Comparison of ENCODE assay signal across 19 cellular contexts in the genomic region with DNA sequence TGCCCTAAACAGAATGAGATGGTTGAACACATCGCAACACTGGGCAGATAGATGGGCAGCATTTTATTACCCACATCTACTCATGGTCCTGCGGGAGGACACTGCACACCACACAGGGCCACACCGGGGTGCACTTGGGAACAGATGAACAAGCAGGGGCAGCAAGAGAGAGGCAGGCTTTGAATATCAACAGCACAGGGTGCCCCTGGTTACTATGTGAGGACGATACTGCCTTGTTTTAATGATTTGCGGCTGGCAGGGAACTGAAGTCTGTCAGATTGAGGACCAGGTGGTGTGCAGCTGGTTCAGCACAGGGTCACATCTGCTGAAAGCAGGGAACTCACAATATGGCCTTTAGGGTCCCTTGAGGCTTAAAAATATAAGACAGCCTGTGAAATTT.
A peak's percentile ranks its signal among the peaks of the same experiment; 100 is the strongest.
DNase-seq lines count a peak whose midpoint lies in the region; ATAC-seq and TF ChIP-seq lines count a peak whose summit lies in the region.
"Had no signal": no experiment of that assay in that cellular context is flagged by ENCODE, and none has a peak within 500 bp of the region (broad histone marks: within the 10 kb centered on the region; RNA-seq: fewer than 3 reads in every experiment).

No MANE protein-coding gene starts in this region.

- H3K4me3 ChIP-seq in BE2C (ENCODE audit: low read depth, low read length) (no peak overlapping the region), esophagus muscularis mucosa (no peak overlapping the region)

- WGBS in esophagus muscularis mucosa: 79% methylated on average over 5 of the region's 5 CpGs

- TF ChIP-seq EP300 in esophagus muscularis mucosa (IDR thresholded peaks at IDR 0.05): no peak

- H3K36me3 ChIP-seq in BE2C: no peaks in the 10 kb centered on the region
- no peaks in the 10 kb centered on the region for H3K36me3 ChIP-seq in esophagus muscularis mucosa

- no peak for TF ChIP-seq CTCF in BE2C (IDR thresholded peaks at IDR 0.05; ENCODE audit: low read depth, low read length)
- TF ChIP-seq CTCF in esophagus muscularis mucosa (IDR thresholded peaks at IDR 0.05): no peak

- H3K4me1 ChIP-seq in BE2C (no peaks in the 10 kb centered on the region), esophagus muscularis mucosa (no peaks in the 10 kb centered on the region)

- ATAC-seq in GM18907 (IDR thresholded peaks at IDR 0.05; ENCODE audit: unreplicated experiment) (peak; percentile 35), HG03060 (IDR thresholded peaks at IDR 0.05; ENCODE audit: low read depth, unreplicated experiment) (peak; percentile 39)
- ATAC-seq: activated naive CD8-positive, alpha-beta T cell treated with anti-CD3 and anti-CD28 coated beads, Interleukin-2, amount 50 U/mL, for 24 hours; T-helper 17 cell had no signal

- no peak for TF ChIP-seq POLR2A in esophagus muscularis mucosa (IDR thresholded peaks at IDR 0.05; ENCODE audit: low read depth)

- DNase-seq in BE2C: peak; percentile 24
- DNase-seq in NCI-H69 (lab: John Stamatoyannopoulos, UW): peak; percentile 14
- DNase-seq in NK-92 (lab: John Stamatoyannopoulos, UW; ENCODE audit: unreplicated experiment): no peak
- no peak for DNase-seq in stimulated activated CD4-positive, alpha-beta T cell treated with anti-CD3 and anti-CD28 coated beads, Interleukin-4, amount 100 ng/mL, for 4 hours
- no peak for DNase-seq in esophagus muscularis mucosa (ENCODE audit: extremely low spot score)
- DNase-seq in activated CD4-positive, alpha-beta T cell treated with anti-CD3 and anti-CD28 coated beads, Interleukin-2, amount 50 U/mL, for 48 hours: no peak
- DNase-seq: 8988T; activated CD4-positive, CD25-positive, alpha-beta regulatory T cell; activated CD8-positive, alpha-beta memory T cell treated with anti-CD3 and anti-CD28 coated beads for 24 hours; activated naive CD8-positive, alpha-beta T cell treated with anti-CD3 and anti-CD28 coated beads, Interleukin-2, amount 50 U/mL, for 24 hours; head of caudate nucleus; mesenchymal stem cell; MV-4-11; NCI-H2107; NK-92 treated with Interleukin-12 subunit alpha and Interleukin-12 subunit beta, amount 100 ng/mL, for 24 hours; T-helper 17 cell had no signal

- H3K27me3 ChIP-seq in BE2C (no peaks in the 10 kb centered on the region), esophagus muscularis mucosa (no peaks in the 10 kb centered on the region)

- intact Hi-C loops in esophagus muscularis mucosa (cut with DNase I): no loop called here

- H3K9me3 ChIP-seq in BE2C (no peaks in the 10 kb centered on the region), esophagus muscularis mucosa (no peaks in the 10 kb centered on the region)

- no peak overlapping the region for H3K27ac ChIP-seq in esophagus muscularis mucosa (replicated peaks in 1 of 4)
- H3K27ac ChIP-seq: C4-2B had no signal

Comparison
In these comparisons a context has a peak if more than half of its experiments do, and no peak if none do; other contexts are left out.
1. DNase-seq: peak in BE2C (single experiment) and NCI-H69 (single experiment); none in NK-92 (single experiment), stimulated activated CD4-positive, alpha-beta T cell treated with anti-CD3 and anti-CD28 coated beads, Interleukin-4, amount 100 ng/mL, for 4 hours (0 of 2), esophagus muscularis mucosa (single experiment) and activated CD4-positive, alpha-beta T cell treated with anti-CD3 and anti-CD28 coated beads, Interleukin-2, amount 50 U/mL, for 48 hours (0 of 2).